In genomic region chr3:48504051-48504946, GRCh38 we compare ENCODE assay signal across 8 cellular contexts. TPM values are rescaled to one million over a fixed set of nuclear protein-coding genes. Genes with fewer than 3 reads are reported as not detected.
A peak's percentile ranks its signal among the peaks of the same experiment; 100 is the strongest.
DNase-seq lines count a peak whose midpoint lies in the region; ATAC-seq and TF ChIP-seq lines count a peak whose summit lies in the region.

A gene with protein sequence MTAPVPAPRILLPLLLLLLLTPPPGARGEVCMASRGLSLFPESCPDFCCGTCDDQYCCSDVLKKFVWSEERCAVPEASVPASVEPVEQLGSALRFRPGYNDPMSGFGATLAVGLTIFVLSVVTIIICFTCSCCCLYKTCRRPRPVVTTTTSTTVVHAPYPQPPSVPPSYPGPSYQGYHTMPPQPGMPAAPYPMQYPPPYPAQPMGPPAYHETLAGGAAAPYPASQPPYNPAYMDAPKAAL (minus strand): TSS chr3:48504174. CDS start chr3:48504094, 80 bp downstream.

- H2AFZ ChIP-seq in GM23338: peak within 1 kb of the TSS; percentile 94
- peak within 1 kb of the TSS; percentile 78 for H2AFZ ChIP-seq in osteoblast (ENCODE audit: low read length)

- peaks cover 35% of the 10 kb centered on the region for H3K4me1 Mint-ChIP-seq in GM23338
- H3K4me1 Mint-ChIP-seq in activated naive CD8-positive, alpha-beta T cell treated with anti-CD3 and anti-CD28 coated beads for 36 hours: peaks cover 34% of the 10 kb centered on the region
- peaks cover 17% of the 10 kb centered on the region for H3K4me1 Mint-ChIP-seq in glutamatergic neuron (ENCODE audit: low read depth, unreplicated experiment)
- peaks cover 12% of the 10 kb centered on the region for H3K4me1 Mint-ChIP-seq in type B pancreatic cell (ENCODE audit: unreplicated experiment)

- H3K4me3 ChIP-seq in GM23338 (peak within 1 kb of the TSS; percentile 85), osteoblast (ENCODE audit: insufficient read depth, low read length) (peak within 1 kb of the TSS; percentile 88)

- ATAC-seq in GM23338: peak; percentile 67
- ATAC-seq in HG03520 (IDR thresholded peaks at IDR 0.05; ENCODE audit: unreplicated experiment): no peak

- H3K4me3 Mint-ChIP-seq in GM23338 (peak within 1 kb of the TSS; percentile 82), glutamatergic neuron (ENCODE audit: unreplicated experiment) (peak within 1 kb of the TSS; percentile 62), type B pancreatic cell (peak within 1 kb of the TSS; percentile 83)
- peak within 1 kb of the TSS; percentile 73 for H3K4me3 Mint-ChIP-seq in activated naive CD8-positive, alpha-beta T cell treated with anti-CD3 and anti-CD28 coated beads for 36 hours

- H3K27me3 Mint-ChIP-seq in GM23338 (ENCODE audit: insufficient read depth, low read depth, poor library complexity): peaks cover 21% of the 10 kb centered on the region
- H3K27me3 Mint-ChIP-seq in activated naive CD8-positive, alpha-beta T cell treated with anti-CD3 and anti-CD28 coated beads for 36 hours: no peaks in the 10 kb centered on the region
- peaks cover 7% of the 10 kb centered on the region for H3K27me3 Mint-ChIP-seq in glutamatergic neuron (ENCODE audit: unreplicated experiment)
- H3K27me3 Mint-ChIP-seq in type B pancreatic cell: no peaks in the 10 kb centered on the region

- H3K27ac ChIP-seq in GM23338 (ENCODE audit: low read depth): no peak within 1 kb of the TSS
- H3K27ac ChIP-seq in osteoblast (ENCODE audit: low read depth, low read length): peak within 1 kb of the TSS; percentile 53

- H3K4me1 ChIP-seq in GM23338 (ENCODE audit: insufficient read depth): peaks cover 29% of the 10 kb centered on the region
- peaks cover 25% of the 10 kb centered on the region for H3K4me1 ChIP-seq in osteoblast (ENCODE audit: insufficient read depth, low read length)

- H3K36me3 Mint-ChIP-seq in GM23338 (ENCODE audit: low read depth): peaks cover 8% of the 10 kb centered on the region; the same call in 2 of the 3 replicates
- no peaks in the 10 kb centered on the region for H3K36me3 Mint-ChIP-seq in activated naive CD8-positive, alpha-beta T cell treated with anti-CD3 and anti-CD28 coated beads for 36 hours
- H3K36me3 Mint-ChIP-seq in glutamatergic neuron (ENCODE audit: unreplicated experiment): no peaks in the 10 kb centered on the region
- H3K36me3 Mint-ChIP-seq in type B pancreatic cell: peaks cover 5% of the 10 kb centered on the region

- peak; percentile 46 for DNase-seq in AG09319 (ENCODE audit: extremely low read depth, low read depth)
- DNase-seq in GM23338 (ENCODE audit: low spot score): peak; percentile 73
- DNase-seq in SK-N-DZ (ENCODE audit: low spot score): peak; percentile 24
- DNase-seq in activated naive CD8-positive, alpha-beta T cell treated with anti-CD3 and anti-CD28 coated beads for 36 hours: peak; percentile 66
- peak; percentile 72 for DNase-seq in glutamatergic neuron
- peak; percentile 92 for DNase-seq in osteoblast (ENCODE audit: insufficient read length, low spot score, missing footprints)
- peak; percentile 77 for DNase-seq in type B pancreatic cell (ENCODE audit: extremely low spot score, unreplicated experiment)

- H3K4me2 ChIP-seq in GM23338 (peak within 1 kb of the TSS; percentile 95), osteoblast (ENCODE audit: insufficient read depth, low read length) (peak within 1 kb of the TSS; percentile 94)

- no peaks in the 10 kb centered on the region for H3K9me3 ChIP-seq in osteoblast (ENCODE audit: low read depth, low read length)

- H3K9me3 Mint-ChIP-seq in GM23338 (no peaks in the 10 kb centered on the region), glutamatergic neuron (ENCODE audit: unreplicated experiment) (peaks cover 8% of the 10 kb centered on the region), type B pancreatic cell (no peaks in the 10 kb centered on the region)
- no peaks in the 10 kb centered on the region for H3K9me3 Mint-ChIP-seq in activated naive CD8-positive, alpha-beta T cell treated with anti-CD3 and anti-CD28 coated beads for 36 hours

- no peaks in the 10 kb centered on the region for H3K36me3 ChIP-seq in GM23338 (ENCODE audit: insufficient read depth)
- H3K36me3 ChIP-seq in osteoblast (ENCODE audit: insufficient read depth, low read length): peaks cover 9% of the 10 kb centered on the region

- no peaks in the 10 kb centered on the region for H3K9me2 ChIP-seq in GM23338 (ENCODE audit: insufficient read depth)

- H4K20me1 ChIP-seq in GM23338 (replicated peaks; ENCODE audit: insufficient read depth) (no peaks in the 10 kb centered on the region), osteoblast (ENCODE audit: insufficient read depth, low read length) (peaks cover 11% of the 10 kb centered on the region)

- H3K27ac Mint-ChIP-seq in GM23338: no peak within 1 kb of the TSS
- peak within 1 kb of the TSS; percentile 69 for H3K27ac Mint-ChIP-seq in activated naive CD8-positive, alpha-beta T cell treated with anti-CD3 and anti-CD28 coated beads for 36 hours
- H3K27ac Mint-ChIP-seq in glutamatergic neuron (ENCODE audit: unreplicated experiment): no peak within 1 kb of the TSS
- peak within 1 kb of the TSS; percentile 46 for H3K27ac Mint-ChIP-seq in type B pancreatic cell

- TF ChIP-seq CTCF in AG09319 (IDR thresholded peaks at IDR 0.05; ENCODE audit: low read depth, low read length) (no peak), GM23338 (conservative IDR thresholded peaks at IDR 0.05; ENCODE audit: low read depth in 2 of 2) (no peak), glutamatergic neuron (IDR thresholded peaks at IDR 0.05; ENCODE audit: partially characterized antibody, unreplicated experiment) (no peak), osteoblast (IDR thresholded peaks at IDR 0.05; ENCODE audit: extremely low read depth, low read depth, low read length) (no peak), type B pancreatic cell (conservative IDR thresholded peaks at IDR 0.05) (no peak)

- H3K79me2 ChIP-seq in GM23338 (replicated peaks; ENCODE audit: insufficient read depth) (peaks cover 5% of the 10 kb centered on the region; the same call in 1 of the 2 replicates), osteoblast (ENCODE audit: insufficient read depth, low read length) (peaks cover 23% of the 10 kb centered on the region)

- H3K27me3 ChIP-seq in GM23338 (ENCODE audit: insufficient read depth) (no peaks in the 10 kb centered on the region), osteoblast (ENCODE audit: insufficient read depth, low read length) (no peaks in the 10 kb centered on the region)

- H3F3A ChIP-seq in GM23338 (replicated peaks; ENCODE audit: low read depth): no peaks in the 10 kb centered on the region

TF ChIP-seq in GM23338, 12 proteins besides CTCF, POLR2A, EP300 and RAD21 (continues in another document):
- TF ChIP-seq, protein P1, sequence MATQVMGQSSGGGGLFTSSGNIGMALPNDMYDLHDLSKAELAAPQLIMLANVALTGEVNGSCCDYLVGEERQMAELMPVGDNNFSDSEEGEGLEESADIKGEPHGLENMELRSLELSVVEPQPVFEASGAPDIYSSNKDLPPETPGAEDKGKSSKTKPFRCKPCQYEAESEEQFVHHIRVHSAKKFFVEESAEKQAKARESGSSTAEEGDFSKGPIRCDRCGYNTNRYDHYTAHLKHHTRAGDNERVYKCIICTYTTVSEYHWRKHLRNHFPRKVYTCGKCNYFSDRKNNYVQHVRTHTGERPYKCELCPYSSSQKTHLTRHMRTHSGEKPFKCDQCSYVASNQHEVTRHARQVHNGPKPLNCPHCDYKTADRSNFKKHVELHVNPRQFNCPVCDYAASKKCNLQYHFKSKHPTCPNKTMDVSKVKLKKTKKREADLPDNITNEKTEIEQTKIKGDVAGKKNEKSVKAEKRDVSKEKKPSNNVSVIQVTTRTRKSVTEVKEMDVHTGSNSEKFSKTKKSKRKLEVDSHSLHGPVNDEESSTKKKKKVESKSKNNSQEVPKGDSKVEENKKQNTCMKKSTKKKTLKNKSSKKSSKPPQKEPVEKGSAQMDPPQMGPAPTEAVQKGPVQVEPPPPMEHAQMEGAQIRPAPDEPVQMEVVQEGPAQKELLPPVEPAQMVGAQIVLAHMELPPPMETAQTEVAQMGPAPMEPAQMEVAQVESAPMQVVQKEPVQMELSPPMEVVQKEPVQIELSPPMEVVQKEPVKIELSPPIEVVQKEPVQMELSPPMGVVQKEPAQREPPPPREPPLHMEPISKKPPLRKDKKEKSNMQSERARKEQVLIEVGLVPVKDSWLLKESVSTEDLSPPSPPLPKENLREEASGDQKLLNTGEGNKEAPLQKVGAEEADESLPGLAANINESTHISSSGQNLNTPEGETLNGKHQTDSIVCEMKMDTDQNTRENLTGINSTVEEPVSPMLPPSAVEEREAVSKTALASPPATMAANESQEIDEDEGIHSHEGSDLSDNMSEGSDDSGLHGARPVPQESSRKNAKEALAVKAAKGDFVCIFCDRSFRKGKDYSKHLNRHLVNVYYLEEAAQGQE (IDR thresholded peaks at IDR 0.05; ENCODE audit: unreplicated experiment): no peak
- TF ChIP-seq POLR2AphosphoS5 (IDR thresholded peaks at IDR 0.05; ENCODE audit: low read depth) (no peak), STAT1 (IDR thresholded peaks at IDR 0.05; ENCODE audit: unreplicated experiment) (no peak), NANOG (IDR thresholded peaks at IDR 0.05; ENCODE audit: borderline replicate concordance) (no peak), JUNB (IDR thresholded peaks at IDR 0.05; ENCODE audit: unreplicated experiment) (no peak), CREB1 (CRISPR knock-in tag; IDR thresholded peaks at IDR 0.05; ENCODE audit: low read depth) (no peak), ZNF114 (CRISPR knock-in tag; IDR thresholded peaks at IDR 0.05) (no peak), EZH2 (IDR thresholded peaks at IDR 0.05; ENCODE audit: low read depth, unreplicated experiment) (no peak)

RNA-seq across cellular contexts. Expression of the gene that starts here (rescaled TPM):
- 148 and 166 TPM in 2 replicates for total RNA-seq in GM23338 (2014; rRNA removed; shearing (Covaris generic))
- polyA plus RNA-seq in GM23338 (2016; fragmentation: Nextera tagmentation; extraction: Ambion mirVana): 146 and 167 TPM in 2 replicates
- 100 and 104 TPM in 2 replicates for polyA plus RNA-seq in SK-N-DZ (2014; cell fraction: cytosol; rRNA removed)
- polyA plus RNA-seq in SK-N-DZ (2014; cell fraction: nucleus; rRNA removed): 37.9 and 46.3 TPM in 2 replicates
- total RNA-seq in activated naive CD8-positive, alpha-beta T cell treated with anti-CD3 and anti-CD28 coated beads for 36 hours: 10 to 100 TPM; 68.8 to 73.5 TPM
- total RNA-seq in glutamatergic neuron (ENCODE audit: unreplicated experiment) (261 TPM), osteoblast (99.3 and 105 TPM in 2 replicates), type B pancreatic cell (ENCODE audit: low replicate concordance) (162 and 193 TPM in 2 replicates)

Comparison
In these comparisons a context has a peak if more than half of its experiments do, and no peak if none do; other contexts are left out.
1. DNase-seq: peak in every context shown above with its lines; median percentile 92 in osteoblast; 77 in type B pancreatic cell; 73 in GM23338; 72 in glutamatergic neuron; 66 in activated naive CD8-positive, alpha-beta T cell treated with anti-CD3 and anti-CD28 coated beads for 36 hours; 46 in AG09319; 24 in SK-N-DZ.
2. H3K27ac Mint-ChIP-seq: peak in activated naive CD8-positive, alpha-beta T cell treated with anti-CD3 and anti-CD28 coated beads for 36 hours (single experiment) and type B pancreatic cell (single experiment); none in GM23338 (single experiment) and glutamatergic neuron (single experiment).
3. Peak in every context shown above with its lines, with median percentiles within 50 percentile points of each other: H3K4me3 Mint-ChIP-seq.